ENCODE assay signal across 7 cellular contexts in the genomic region with DNA sequence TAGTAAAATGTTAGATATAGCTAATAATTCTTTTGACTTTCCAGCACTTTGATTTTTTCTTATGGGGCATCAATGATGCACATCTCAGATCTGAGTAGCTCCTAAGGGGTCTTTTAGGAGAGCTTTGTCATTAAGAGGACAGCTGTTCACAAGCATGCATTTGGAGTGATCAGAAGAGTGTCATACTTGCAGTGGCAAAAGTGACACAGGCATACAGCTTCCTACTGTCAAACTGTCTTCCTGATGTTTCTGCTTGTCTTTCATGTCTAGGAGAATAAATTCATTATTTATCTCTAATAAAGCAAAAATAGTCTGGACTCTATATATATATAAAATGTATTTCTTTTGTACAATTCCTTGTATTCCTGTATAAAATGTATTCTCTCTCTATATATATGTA.
"Had no signal": no experiment of that assay in that cellular context is flagged by ENCODE, and none has a peak within 500 bp of the region (broad histone marks: within the 10 kb centered on the region; RNA-seq: fewer than 3 reads in every experiment).

No MANE protein-coding gene starts in this region.

- H3K4me3 ChIP-seq: GM12878 had no signal

- FAIRE-seq: GM12878, GM12891, GM12892, GM18507, GM19239 had no signal

- DNase-seq: GDM1, GF-D8 had no signal
